ENCODE assay signal across 14 cellular contexts in the genomic region with DNA sequence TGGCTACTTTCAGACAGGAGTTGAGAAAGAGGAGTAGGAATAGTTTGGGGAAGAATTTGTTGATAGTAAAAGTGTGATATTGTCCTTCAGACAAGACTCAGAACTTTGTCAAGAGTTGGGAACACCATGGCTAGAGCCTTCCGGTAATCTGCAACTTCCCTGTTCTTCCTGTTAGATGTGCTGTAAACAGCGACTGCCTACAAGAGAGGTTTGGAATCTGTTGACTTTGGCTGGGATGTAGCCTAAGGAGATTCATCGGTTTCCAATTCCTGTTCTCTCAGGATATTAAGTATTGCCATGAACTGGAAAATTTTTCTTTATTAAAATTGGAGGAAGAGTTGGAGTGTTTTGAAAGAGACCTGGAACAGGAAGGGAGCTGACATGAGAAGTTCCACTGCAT. TPM values are rescaled to one million over a fixed set of nuclear protein-coding genes. Genes with fewer than 3 reads are reported as not detected.
A peak's percentile ranks its signal among the peaks of the same experiment; 100 is the strongest.
DNase-seq lines count a peak whose midpoint lies in the region; ATAC-seq and TF ChIP-seq lines count a peak whose summit lies in the region.
"Had no signal": no experiment of that assay in that cellular context is flagged by ENCODE, and none has a peak within 500 bp of the region (broad histone marks: within the 10 kb centered on the region; RNA-seq: fewer than 3 reads in every experiment).

No MANE protein-coding gene starts in this region.

- peak overlapping the region in 3 of 4 donors; percentile 40 to 58 (median 55) for H3K27ac ChIP-seq in sigmoid colon

- no peak overlapping the region for H3K4me3 ChIP-seq in sigmoid colon
- H3K4me3 ChIP-seq: thoracic aorta had no signal

- CTCF ChIA-PET in activated CD8-positive, alpha-beta T cell treated with anti-CD3 and anti-CD28 coated beads, Interleukin-2, amount 10 ng/mL, durations not matched to agents 7 days and 5 days (lab: Charles Lee), result no interaction called here

- intact Hi-C loops in natural killer cell (cut with micrococcal nuclease) (no loop called here), left colon (cut with DNase I, micrococcal nuclease) (no loop called here), sigmoid colon (cut with DNase I) (no loop called here)

- 18 to 67% methylated on average over 3 of the region's 3 CpGs for WGBS in sigmoid colon, 2 donors

- TF ChIP-seq EP300 in sigmoid colon (IDR thresholded peaks at IDR 0.05), result no peak

- TF ChIP-seq POLR2A in sigmoid colon (IDR thresholded peaks at IDR 0.05) (no peak), GM18505 (IDR thresholded peaks at IDR 0.05; ENCODE audit: borderline replicate concordance, extremely low read depth, insufficient read depth, insufficient read length) (no peak)

- POLR2A ChIA-PET in activated CD8-positive, alpha-beta T cell treated with anti-CD3 and anti-CD28 coated beads, Interleukin-2, amount 10 ng/mL, durations not matched to agents 7 days and 5 days (lab: Charles Lee), result interaction anchor here (0.5 kb wide), 1 partner anchor 562 kb away, joined by 3 read pairs; no protein-coding TSS in a partner anchor

- H3K4me3 Mint-ChIP-seq in natural killer cell, result peak overlapping the region; percentile 18
- no peak overlapping the region for H3K4me3 Mint-ChIP-seq in natural killer cell treated with Interleukin-12 subunit alpha and Interleukin-12 subunit beta and Interleukin-15 and Interleukin-18, amount 100 ng/mL, for 72 hours
- H3K4me3 Mint-ChIP-seq in activated CD8-positive, alpha-beta T cell treated with anti-CD3 and anti-CD28 coated beads, Interleukin-2, amount 10 ng/mL, durations not matched to agents 7 days and 5 days, result no peak overlapping the region
- H3K4me3 Mint-ChIP-seq: endodermal cell had no signal

- ATAC-seq in natural killer cell, result no peak
- no peak for ATAC-seq in natural killer cell treated with Interleukin-12 subunit alpha and Interleukin-12 subunit beta and Interleukin-15 and Interleukin-18, amount 100 ng/mL, for 72 hours
- peak; percentile 41 for ATAC-seq in left colon
- no peak for ATAC-seq in GM18505 (IDR thresholded peaks at IDR 0.05; ENCODE audit: unreplicated experiment)
- ATAC-seq in activated CD8-positive, alpha-beta T cell treated with anti-CD3 and anti-CD28 coated beads, Interleukin-2, amount 10 ng/mL, durations not matched to agents 7 days and 5 days, result no peak
- ATAC-seq: activated naive CD4-positive, alpha-beta T cell treated with anti-CD3 and anti-CD28 coated beads, Interleukin-2, amount 50 U/mL, for 72 hours had no signal

- H3K27me3 Mint-ChIP-seq in natural killer cell (ENCODE audit: low read depth in 2 of 2), result no peaks in the 10 kb centered on the region
- H3K27me3 Mint-ChIP-seq in natural killer cell treated with Interleukin-12 subunit alpha and Interleukin-12 subunit beta and Interleukin-15 and Interleukin-18, amount 100 ng/mL, for 72 hours, result no peaks in the 10 kb centered on the region
- no peaks in the 10 kb centered on the region for H3K27me3 Mint-ChIP-seq in activated CD8-positive, alpha-beta T cell treated with anti-CD3 and anti-CD28 coated beads, Interleukin-2, amount 10 ng/mL, durations not matched to agents 7 days and 5 days (ENCODE audit: low read depth)

- H3K36me3 Mint-ChIP-seq in natural killer cell, result no peaks in the 10 kb centered on the region
- no peaks in the 10 kb centered on the region for H3K36me3 Mint-ChIP-seq in natural killer cell treated with Interleukin-12 subunit alpha and Interleukin-12 subunit beta and Interleukin-15 and Interleukin-18, amount 100 ng/mL, for 72 hours
- H3K36me3 Mint-ChIP-seq in activated CD8-positive, alpha-beta T cell treated with anti-CD3 and anti-CD28 coated beads, Interleukin-2, amount 10 ng/mL, durations not matched to agents 7 days and 5 days (ENCODE audit: low read depth), result peaks cover 7% of the 10 kb centered on the region

- TF ChIP-seq CTCF in natural killer cell (IDR thresholded peaks at IDR 0.05) (no peak), sigmoid colon (IDR thresholded peaks at IDR 0.05) (no peak)

- H3K36me3 ChIP-seq in sigmoid colon, result no peaks in the 10 kb centered on the region
- H3K36me3 ChIP-seq: thoracic aorta had no signal

- DNase-seq in natural killer cell (no peak), left colon (no peak), sigmoid colon (no peak), AG20443 (ENCODE audit: low spot score) (no peak), medulla oblongata (ENCODE audit: extremely low spot score) (no peak)
- no peak for DNase-seq in natural killer cell treated with Interleukin-12 subunit alpha and Interleukin-12 subunit beta and Interleukin-15 and Interleukin-18, amount 100 ng/mL, for 72 hours (ENCODE audit: low spot score)
- DNase-seq in activated CD8-positive, alpha-beta T cell treated with anti-CD3 and anti-CD28 coated beads, Interleukin-2, amount 10 ng/mL, durations not matched to agents 7 days and 5 days, result no peak
- DNase-seq: activated CD4-positive, alpha-beta T cell treated with anti-CD3 and anti-CD28 coated beads for 4 hours; endodermal cell; NCI-H1694; T-helper 9 cell had no signal

- H3K4me1 Mint-ChIP-seq in natural killer cell, result peaks cover 68 to 74% of the 10 kb centered on the region in 2 donors
- peaks cover 55 to 62% of the 10 kb centered on the region in 2 donors for H3K4me1 Mint-ChIP-seq in natural killer cell treated with Interleukin-12 subunit alpha and Interleukin-12 subunit beta and Interleukin-15 and Interleukin-18, amount 100 ng/mL, for 72 hours (ENCODE audit: low read depth in 2 of 2)
- H3K4me1 Mint-ChIP-seq in activated CD8-positive, alpha-beta T cell treated with anti-CD3 and anti-CD28 coated beads, Interleukin-2, amount 10 ng/mL, durations not matched to agents 7 days and 5 days (ENCODE audit: low read depth), result peaks cover 16% of the 10 kb centered on the region

- no peaks in the 10 kb centered on the region for H3K27me3 ChIP-seq in sigmoid colon

- peak overlapping the region in 1 of 2 donors; percentile 7 for H3K27ac Mint-ChIP-seq in natural killer cell
- H3K27ac Mint-ChIP-seq in natural killer cell treated with Interleukin-12 subunit alpha and Interleukin-12 subunit beta and Interleukin-15 and Interleukin-18, amount 100 ng/mL, for 72 hours, result peak overlapping the region in 1 of 2 donors; percentile 68
- no peak overlapping the region for H3K27ac Mint-ChIP-seq in activated CD8-positive, alpha-beta T cell treated with anti-CD3 and anti-CD28 coated beads, Interleukin-2, amount 10 ng/mL, durations not matched to agents 7 days and 5 days
- H3K27ac Mint-ChIP-seq: activated naive CD4-positive, alpha-beta T cell treated with anti-CD3 and anti-CD28 coated beads, Interleukin-2, amount 50 U/mL, for 72 hours had no signal

- peaks cover 0 to 57% (median 36%) of the 10 kb centered on the region in 4 donors for H3K4me1 ChIP-seq in sigmoid colon

- H3K9me3 ChIP-seq in sigmoid colon, result no peaks in the 10 kb centered on the region
- H3K9me3 ChIP-seq: thoracic aorta had no signal

- no peaks in the 10 kb centered on the region for H3K9me3 Mint-ChIP-seq in natural killer cell
- H3K9me3 Mint-ChIP-seq in natural killer cell treated with Interleukin-12 subunit alpha and Interleukin-12 subunit beta and Interleukin-15 and Interleukin-18, amount 100 ng/mL, for 72 hours, result no peaks in the 10 kb centered on the region
- H3K9me3 Mint-ChIP-seq in activated CD8-positive, alpha-beta T cell treated with anti-CD3 and anti-CD28 coated beads, Interleukin-2, amount 10 ng/mL, durations not matched to agents 7 days and 5 days (ENCODE audit: insufficient read depth), result no peaks in the 10 kb centered on the region
- H3K9me3 Mint-ChIP-seq: activated naive CD4-positive, alpha-beta T cell treated with anti-CD3 and anti-CD28 coated beads, Interleukin-2, amount 50 U/mL, for 72 hours; endodermal cell had no signal

RNA-seq across cellular contexts. Expression of a gene that starts 43.9 kb away (rescaled TPM):
- total RNA-seq in natural killer cell (100 to 1,000 TPM; 153 to 159 (median 158) TPM), left colon (10 to 100 TPM; 71.6 to 85.1 TPM), sigmoid colon (10 to 100 TPM; 13.3 to 25.5 (median 21.7) TPM)
- total RNA-seq in natural killer cell treated with Interleukin-12 subunit alpha and Interleukin-12 subunit beta and Interleukin-15 and Interleukin-18, amount 100 ng/mL, for 72 hours, result 100 to 1,000 TPM; 109 to 110 TPM
- 10 to 100 TPM in 1 of 3 donors, 1 to 10 TPM in 2; 5.4 to 19.1 (median 9.0) TPM for polyA plus RNA-seq in sigmoid colon
- 10 to 100 TPM; 25.4 to 30.3 TPM for total RNA-seq in activated CD8-positive, alpha-beta T cell treated with anti-CD3 and anti-CD28 coated beads, Interleukin-2, amount 10 ng/mL, durations not matched to agents 7 days and 5 days
